ENCODE assay signal across 20 cellular contexts in the genomic region with DNA sequence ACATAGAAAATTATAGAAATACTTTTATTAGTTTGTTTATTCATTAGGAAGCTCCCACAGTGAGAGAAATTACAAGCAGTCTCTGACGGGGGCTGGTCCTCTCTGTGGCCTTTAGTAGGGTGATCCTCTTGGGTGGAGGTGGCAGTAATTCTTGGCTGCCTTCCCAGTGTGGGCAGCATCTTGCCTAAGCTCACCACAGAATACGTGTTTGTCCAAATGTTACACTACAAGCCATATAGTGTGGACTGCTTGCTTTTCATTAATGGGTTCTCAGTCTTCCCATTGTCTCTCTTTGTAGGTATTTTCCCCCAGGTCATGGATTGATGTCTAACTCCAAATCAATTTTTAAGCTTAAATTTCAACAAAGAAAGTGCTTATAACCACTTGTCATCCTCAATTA. TPM values are rescaled to one million over a fixed set of nuclear protein-coding genes. Genes with fewer than 3 reads are reported as not detected.
DNase-seq lines count a peak whose midpoint lies in the region; ATAC-seq, FAIRE-seq and TF ChIP-seq lines count a peak whose summit lies in the region.
"Had no signal": no experiment of that assay in that cellular context is flagged by ENCODE, and none has a peak within 500 bp of the region (broad histone marks: within the 10 kb centered on the region; RNA-seq: fewer than 3 reads in every experiment).

No MANE protein-coding gene starts in this region.

- TF ChIP-seq POLR2A in Peyer's patch (IDR thresholded peaks at IDR 0.05): no peak

- no peak for FAIRE-seq in urothelium cell line (lab: Jason Lieb, UNC)
- FAIRE-seq: A204.1 had no signal

- H3K4me1 ChIP-seq in foreskin keratinocyte: peaks cover 20% of the 10 kb centered on the region
- H3K4me1 ChIP-seq in Peyer's patch: no peaks in the 10 kb centered on the region

- no peak for ATAC-seq in foreskin keratinocyte
- no peak for ATAC-seq in GM21619 (IDR thresholded peaks at IDR 0.05; ENCODE audit: unreplicated experiment)
- ATAC-seq: left lobe of liver had no signal

- H3K27ac ChIP-seq in foreskin keratinocyte (peak overlapping the region; percentile 66), Peyer's patch (no peak overlapping the region), WERI-Rb-1 (no peak overlapping the region)
- H3K27ac ChIP-seq: C4-2B, ovary, tibial artery had no signal

- DNase-seq in NCI-H345 (lab: John Stamatoyannopoulos, UW) (peak; percentile 5), NCI-H345 treated with DMSO at 0.1 percent for 48 hours (lab: John Stamatoyannopoulos, UW; ENCODE audit: unreplicated experiment) (no peak), RPMI8226 (peak; percentile 30), foreskin keratinocyte (no peak), urothelium cell line (ENCODE audit: low spot score) (peak; percentile 23), Peyer's patch (no peak), WERI-Rb-1 (no peak)
- DNase-seq: activated B cell treated with CpG ODN at 0.5 μM for 24 hours; activated CD8-positive, alpha-beta memory T cell treated with anti-CD3 and anti-CD28 coated beads for 24 hours; adrenal gland; cerebellar nuclear complex; Karpas-422; NCI-H187 treated with DMSO at 0.1 percent for 48 hours; NCI-H510A; ovary; tibial artery had no signal

- TF ChIP-seq CTCF in foreskin keratinocyte (conservative IDR thresholded peaks at IDR 0.05) (no peak), Peyer's patch (IDR thresholded peaks at IDR 0.05) (no peak), WERI-Rb-1 (IDR thresholded peaks at IDR 0.05; ENCODE audit: low read depth, low read length) (no peak)

- H3K36me3 ChIP-seq in Peyer's patch (peaks cover 0 to 18% (median 0%) of the 10 kb centered on the region in 3 donors), WERI-Rb-1 (no peaks in the 10 kb centered on the region)
- H3K36me3 ChIP-seq: ovary had no signal

- H3K27me3 ChIP-seq in foreskin keratinocyte: no peaks in the 10 kb centered on the region
- no peaks in the 10 kb centered on the region for H3K27me3 ChIP-seq in Peyer's patch
- no peaks in the 10 kb centered on the region for H3K27me3 ChIP-seq in WERI-Rb-1 (ENCODE audit: insufficient read depth, low read depth, severe bottlenecking)
- H3K27me3 ChIP-seq: adrenal gland, ovary, tibial artery had no signal

- H3K9me3 ChIP-seq in Peyer's patch: no peaks in the 10 kb centered on the region
- no peaks in the 10 kb centered on the region for H3K9me3 ChIP-seq in WERI-Rb-1 (ENCODE audit: severe bottlenecking)
- H3K9me3 ChIP-seq: adrenal gland, ovary, tibial artery had no signal

- H3K4me3 ChIP-seq in Peyer's patch (no peak overlapping the region), WERI-Rb-1 (ENCODE audit: low read depth, low read length) (no peak overlapping the region)
- H3K4me3 ChIP-seq: adrenal gland, ovary, tibial artery had no signal

RNA-seq across cellular contexts. Expression of a gene that starts 43.3 kb away (rescaled TPM):
- total RNA-seq in foreskin keratinocyte (35.0 and 46.2 TPM in 2 replicates), Peyer's patch (10 to 100 TPM; 11.6 to 41.0 (median 39.2) TPM)
- 15.2 and 16.8 TPM in 2 replicates for polyA plus RNA-seq in foreskin keratinocyte

Comparison
In these comparisons a context has a peak if more than half of its experiments do, and no peak if none do; other contexts are left out.
1. DNase-seq: peak in NCI-H345 (single experiment), RPMI8226 (single experiment) and urothelium cell line (single experiment); none in NCI-H345 treated with DMSO at 0.1 percent for 48 hours (single experiment), foreskin keratinocyte (0 of 2), Peyer's patch (0 of 3) and WERI-Rb-1 (single experiment).